Comparison of ENCODE assay signal across 11 cellular contexts in the genomic region with DNA sequence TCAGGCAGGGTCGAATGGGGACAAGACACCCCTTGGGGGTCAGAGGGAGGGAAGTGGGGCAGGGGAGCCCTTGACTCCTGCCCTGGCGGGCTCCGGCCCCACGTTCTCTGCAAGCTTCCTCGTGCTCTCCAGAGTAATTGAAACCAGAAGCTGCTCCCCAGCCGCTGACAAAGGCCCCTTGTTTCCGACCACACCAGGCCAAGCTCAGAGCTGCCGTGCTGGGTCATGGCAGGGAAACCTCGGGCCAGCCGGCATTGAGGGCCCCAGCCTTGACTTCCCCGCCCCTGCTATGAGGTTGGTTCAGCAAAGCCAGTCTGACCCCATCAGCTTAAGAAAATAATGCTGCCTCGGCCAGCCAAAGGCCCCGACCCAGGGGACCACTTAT. TPM values are rescaled to one million over a fixed set of nuclear protein-coding genes. Genes with fewer than 3 reads are reported as not detected.
DNase-seq lines count a peak whose midpoint lies in the region; ATAC-seq and TF ChIP-seq lines count a peak whose summit lies in the region.
"Had no signal": no experiment of that assay in that cellular context is flagged by ENCODE, and none has a peak within 500 bp of the region (broad histone marks: within the 10 kb centered on the region; RNA-seq: fewer than 3 reads in every experiment).

No MANE protein-coding gene starts in this region.

- no peak for TF ChIP-seq CTCF in colonic mucosa (IDR thresholded peaks at IDR 0.05)

- peak overlapping the region; percentile 72 to 84 (median 80) for H3K9ac ChIP-seq in BLaER1 treated with 17β-estradiol and CSF1 and Interleukin-3, amounts not matched to agents 10 nM and 100 nM
- no peak overlapping the region for H3K9ac ChIP-seq in colonic mucosa (ENCODE audit: low read depth in 2 of 2, low read length in 2 of 2)

- H3K9me3 ChIP-seq in BLaER1 treated with 17β-estradiol and CSF1 and Interleukin-3, amounts not matched to agents 10 nM and 100 nM (replicated peaks in 1 of 11): peaks cover 0 to 11% (median 0%) of the 10 kb centered on the region in 11 experiments; a peak in 1 of 22 replicates
- H3K9me3 ChIP-seq in colonic mucosa: no peaks in the 10 kb centered on the region

- H3K27ac ChIP-seq in BLaER1 treated with 17β-estradiol and CSF1 and Interleukin-3, amounts not matched to agents 10 nM and 100 nM: peak overlapping the region; percentile 79 to 95 (median 91)
- peak overlapping the region; percentile 45 for H3K27ac ChIP-seq in colonic mucosa
- peak overlapping the region; percentile 88 for H3K27ac ChIP-seq in layer of hippocampus (ENCODE audit: low read depth, low read length)

- peaks cover 45 to 57% (median 53%) of the 10 kb centered on the region in 10 experiments for H3K4me1 ChIP-seq in BLaER1 treated with 17β-estradiol and CSF1 and Interleukin-3, amounts not matched to agents 10 nM and 100 nM
- no peaks in the 10 kb centered on the region for H3K4me1 ChIP-seq in colonic mucosa

- ATAC-seq in HG02571 (IDR thresholded peaks at IDR 0.05; ENCODE audit: unreplicated experiment) (no peak), HG03135 (IDR thresholded peaks at IDR 0.05; ENCODE audit: unreplicated experiment) (no peak)

- DNase-seq in colonic mucosa (no peak), retina (peak; percentile 53), occipital lobe (lab: John Stamatoyannopoulos, UW) (no peak), NCI-H146 (lab: John Stamatoyannopoulos, UW) (no peak)
- DNase-seq: activated CD4-positive, alpha-beta T cell treated with anti-CD3 and anti-CD28 coated beads, Interleukin-2, amount 50 U/mL, for 4 hours; activated naive CD8-positive, alpha-beta T cell treated with anti-CD3 and anti-CD28 coated beads for 36 hours; H9 had no signal

- H3K4me2 ChIP-seq in BLaER1 treated with 17β-estradiol and CSF1 and Interleukin-3, amounts not matched to agents 10 nM and 100 nM: peak overlapping the region; percentile 84 to 96 (median 92)

- no peaks in the 10 kb centered on the region for H3K27me3 ChIP-seq in BLaER1 treated with 17β-estradiol and CSF1 and Interleukin-3, amounts not matched to agents 10 nM and 100 nM
- H3K27me3 ChIP-seq in colonic mucosa (no peaks in the 10 kb centered on the region), layer of hippocampus (ENCODE audit: control insufficient read depth, insufficient read depth, low read length) (no peaks in the 10 kb centered on the region)

- H3K36me3 ChIP-seq in BLaER1 treated with 17β-estradiol and CSF1 and Interleukin-3, amounts not matched to agents 10 nM and 100 nM: peaks cover 10 to 80% (median 24%) of the 10 kb centered on the region in 11 experiments; a peak in 20 of 22 replicates
- H3K36me3 ChIP-seq in colonic mucosa: no peaks in the 10 kb centered on the region

- intact Hi-C loops in colonic mucosa (cut with DNase I): no loop called here

- peaks cover 0 to 55% (median 9%) of the 10 kb centered on the region in 11 experiments; a peak in 9 of 22 replicates for H4K20me1 ChIP-seq in BLaER1 treated with 17β-estradiol and CSF1 and Interleukin-3, amounts not matched to agents 10 nM and 100 nM

- H3K4me3 ChIP-seq in BLaER1 treated with 17β-estradiol and CSF1 and Interleukin-3, amounts not matched to agents 10 nM and 100 nM: peak overlapping the region in 9 of 10 experiments; percentile 21 to 62 (median 42); a peak in 15 of 20 replicates
- no peak overlapping the region for H3K4me3 ChIP-seq in colonic mucosa

RNA-seq across cellular contexts. Expression of a gene that starts 43.3 kb away (rescaled TPM):
- total RNA-seq in colonic mucosa (10 to 100 TPM in 1 of 2 donors, 1 to 10 TPM in 1; 8.3 to 12.8 TPM), occipital lobe (12.0 TPM)

Comparison
In these comparisons a context has a peak if more than half of its experiments do, and no peak if none do; other contexts are left out.
1. H3K9ac ChIP-seq: peak in BLaER1 treated with 17β-estradiol and CSF1 and Interleukin-3, amounts not matched to agents 10 nM and 100 nM (11 of 11); none in colonic mucosa (0 of 2).
2. Peak in every context shown above with its lines, with median percentiles within 50 percentile points of each other: H3K27ac ChIP-seq.